Comparison of ENCODE assay signal across 1 cellular context in genomic region chr2:12714391-12715221, GRCh38.
A peak's percentile ranks its signal among the peaks of the same experiment; 100 is the strongest.
TF ChIP-seq lines count a peak whose summit lies in the region.

No MANE protein-coding gene starts in this region.

TF ChIP-seq in SK-N-SH, 30 proteins besides CTCF, POLR2A, EP300 and RAD21 (continued from another document):
- peak; percentile 89 for TF ChIP-seq PBX3 (IDR thresholded peaks at IDR 0.05)
